Comparison of ENCODE assay signal across 11 cellular contexts in genomic region chr10:124725171-124725631, GRCh38. TPM values are rescaled to one million over a fixed set of nuclear protein-coding genes. Genes with fewer than 3 reads are reported as not detected.
DNase-seq lines count a peak whose midpoint lies in the region; ATAC-seq lines count a peak whose summit lies in the region.
"Had no signal": no experiment of that assay in that cellular context is flagged by ENCODE, and none has a peak within 500 bp of the region (broad histone marks: within the 10 kb centered on the region; RNA-seq: fewer than 3 reads in every experiment).

No MANE protein-coding gene starts in this region.

- peak overlapping the region; percentile 59 to 93 (median 76); a peak in 19 of 22 replicates for H3K27ac ChIP-seq in BLaER1 treated with 17β-estradiol and CSF1 and Interleukin-3, amounts not matched to agents 10 nM and 100 nM
- H3K27ac ChIP-seq in effector memory CD4-positive, alpha-beta T cell (ENCODE audit: insufficient read depth, low read length, poor library complexity, severe bottlenecking), result peak overlapping the region; percentile 92

- peak overlapping the region; percentile 79 to 92 (median 86) for H3K4me2 ChIP-seq in BLaER1 treated with 17β-estradiol and CSF1 and Interleukin-3, amounts not matched to agents 10 nM and 100 nM

- H3K4me1 ChIP-seq in BLaER1 treated with 17β-estradiol and CSF1 and Interleukin-3, amounts not matched to agents 10 nM and 100 nM, result peaks cover 96 to 100% (median 99%) of the 10 kb centered on the region in 10 experiments
- H3K4me1 ChIP-seq in effector memory CD4-positive, alpha-beta T cell (ENCODE audit: control insufficient read depth, insufficient read depth, low read length, poor library complexity, severe bottlenecking), result peaks cover 99% of the 10 kb centered on the region

- no peaks in the 10 kb centered on the region for H3K9me3 Mint-ChIP-seq in IgD-negative memory B cell
- H3K9me3 Mint-ChIP-seq: activated T-cell treated with anti-CD3 and anti-CD28 coated beads, Interleukin-2, amount 50 U/mL, for 4 hours had no signal

- H4K20me1 ChIP-seq in BLaER1 treated with 17β-estradiol and CSF1 and Interleukin-3, amounts not matched to agents 10 nM and 100 nM, result peaks cover 0 to 58% (median 30%) of the 10 kb centered on the region in 11 experiments; a peak in 13 of 22 replicates

- peaks cover 0 to 23% (median 0%) of the 10 kb centered on the region in 11 experiments; a peak in 4 of 22 replicates for H3K36me3 ChIP-seq in BLaER1 treated with 17β-estradiol and CSF1 and Interleukin-3, amounts not matched to agents 10 nM and 100 nM
- H3K36me3 ChIP-seq in effector memory CD4-positive, alpha-beta T cell (ENCODE audit: control insufficient read depth, insufficient read depth, low read length), result no peaks in the 10 kb centered on the region

- peak overlapping the region; percentile 88 to 98 (median 98) for H3K27ac Mint-ChIP-seq in IgD-negative memory B cell

- H3K36me3 Mint-ChIP-seq in IgD-negative memory B cell, result peaks cover 2% of the 10 kb centered on the region

- H3K4me3 ChIP-seq in BLaER1 treated with 17β-estradiol and CSF1 and Interleukin-3, amounts not matched to agents 10 nM and 100 nM, result no peak overlapping the region
- no peak overlapping the region for H3K4me3 ChIP-seq in effector memory CD4-positive, alpha-beta T cell (ENCODE audit: insufficient read depth, low read depth, low read length, poor library complexity, severe bottlenecking)

- peaks cover 60 to 84% (median 75%) of the 10 kb centered on the region in 3 donors for H3K4me1 Mint-ChIP-seq in IgD-negative memory B cell

- H3K9ac ChIP-seq in BLaER1 treated with 17β-estradiol and CSF1 and Interleukin-3, amounts not matched to agents 10 nM and 100 nM, result peak overlapping the region in 9 of 11 experiments; percentile 13 to 77 (median 68); a peak in 12 of 22 replicates

- intact Hi-C loops in posterior vena cava (cut with DNase I), result no loop called here

- H3K27me3 Mint-ChIP-seq in IgD-negative memory B cell, result no peaks in the 10 kb centered on the region

- peak overlapping the region in 3 of 4 donors; percentile 83 to 89 (median 83) for H3K4me3 Mint-ChIP-seq in IgD-negative memory B cell
- H3K4me3 Mint-ChIP-seq: activated T-cell treated with anti-CD3 and anti-CD28 coated beads, Interleukin-2, amount 50 U/mL, for 4 hours had no signal

- no peak for DNase-seq in effector memory CD4-positive, alpha-beta T cell
- peak; percentile 41 for DNase-seq in posterior vena cava (ENCODE audit: low spot score)
- no peak for DNase-seq in KG1 (lab: John Stamatoyannopoulos, UW)
- DNase-seq in hypothalamus (lab: John Stamatoyannopoulos, UW), result no peak
- DNase-seq: activated T-cell treated with anti-CD3 and anti-CD28 coated beads, Interleukin-2, amount 50 U/mL, for 4 hours; cortex of kidney; T1000 had no signal

- H3K9me3 ChIP-seq in BLaER1 treated with 17β-estradiol and CSF1 and Interleukin-3, amounts not matched to agents 10 nM and 100 nM (replicated peaks in 1 of 11), result no peaks in the 10 kb centered on the region
- H3K9me3 ChIP-seq in effector memory CD4-positive, alpha-beta T cell (ENCODE audit: control insufficient read depth, low read length), result no peaks in the 10 kb centered on the region

- ATAC-seq in GM19452 (IDR thresholded peaks at IDR 0.05; ENCODE audit: unreplicated experiment), result no peak
- ATAC-seq in HG03469 (IDR thresholded peaks at IDR 0.05; ENCODE audit: unreplicated experiment), result no peak
- ATAC-seq: activated T-cell treated with anti-CD3 and anti-CD28 coated beads, Interleukin-2, amount 50 U/mL, for 4 hours had no signal

- H3K27me3 ChIP-seq in BLaER1 treated with 17β-estradiol and CSF1 and Interleukin-3, amounts not matched to agents 10 nM and 100 nM, result no peaks in the 10 kb centered on the region
- no peaks in the 10 kb centered on the region for H3K27me3 ChIP-seq in effector memory CD4-positive, alpha-beta T cell (replicated peaks; ENCODE audit: control insufficient read depth, insufficient read depth, low read length, poor library complexity, severe bottlenecking)

RNA-seq across cellular contexts. Expression of gene FAM53B, which starts 19.0 kb away (rescaled TPM):
- polyA plus RNA-seq in IgD-negative memory B cell, result 48.9 TPM
- total RNA-seq in posterior vena cava, result 10 to 100 TPM; 15.6 to 21.4 TPM
